12 cellular contexts compared by ENCODE assay signal in the genomic region with DNA sequence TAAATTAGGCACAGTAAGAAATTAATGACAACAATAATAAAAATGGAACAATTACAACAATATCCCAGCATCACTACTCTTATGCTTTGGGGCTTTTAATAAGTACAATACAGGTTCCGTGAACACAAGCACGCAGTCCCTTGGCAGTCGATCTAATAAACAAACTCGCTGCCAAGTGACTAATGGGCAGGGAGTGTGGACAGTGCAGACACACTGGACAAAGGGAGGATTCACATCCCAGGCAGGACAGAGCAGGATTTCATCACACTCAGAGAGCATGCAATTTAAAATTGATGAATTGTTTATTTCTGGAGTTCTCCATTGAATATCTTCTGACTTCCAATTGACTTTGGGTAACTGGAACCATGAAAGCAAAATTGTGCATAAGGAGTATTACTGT.
A peak's percentile ranks its signal among the peaks of the same experiment; 100 is the strongest.
DNase-seq lines count a peak whose midpoint lies in the region; ATAC-seq and TF ChIP-seq lines count a peak whose summit lies in the region.
"Had no signal": no experiment of that assay in that cellular context is flagged by ENCODE, and none has a peak within 500 bp of the region (broad histone marks: within the 10 kb centered on the region; RNA-seq: fewer than 3 reads in every experiment).

No MANE protein-coding gene starts in this region.

- H3K27me3 ChIP-seq in MG63 (no peaks in the 10 kb centered on the region), breast epithelium (no peaks in the 10 kb centered on the region), tibial nerve (peaks cover 0 to 3% of the 10 kb centered on the region in 2 donors)
- H3K27me3 ChIP-seq: stomach had no signal

- intact Hi-C loops in breast epithelium (cut with DNase I; ENCODE audit: low total_unique reads), result loop anchor here (10.0 kb wide), 1 partner anchor 281 kb away; no protein-coding TSS in a partner anchor

- DNase-seq in MG63 (peak; percentile 87), breast epithelium (ENCODE audit: low spot score in 2 of 2) (peak; percentile 71 to 86), iris pigment epithelial cell (ENCODE audit: low read depth) (peak; percentile 91), tibial nerve (ENCODE audit: low spot score in 2 of 2) (peak; percentile 48 to 79), GM20000 (ENCODE audit: low spot score) (no peak), NCI-H510A (lab: John Stamatoyannopoulos, UW) (no peak)
- DNase-seq: left colon; NCI-H1105; SIG-M5; stimulated activated CD4-positive, alpha-beta T cell treated with anti-CD3 and anti-CD28 coated beads, Interleukin-15, amount 100 ng/mL, for 24 hours; stomach had no signal

- TF ChIP-seq CTCF in breast epithelium (IDR thresholded peaks at IDR 0.05) (no peak), tibial nerve (IDR thresholded peaks at IDR 0.05) (no peak), GM20000 (IDR thresholded peaks at IDR 0.05; ENCODE audit: extremely low read depth, missing control alignments) (no peak)

- peaks cover 0 to 6% of the 10 kb centered on the region in 2 donors for H3K4me1 ChIP-seq in breast epithelium
- H3K4me1 ChIP-seq in tibial nerve, result peaks cover 0 to 8% (median 0%) of the 10 kb centered on the region in 4 donors

- ATAC-seq in GM21529 (IDR thresholded peaks at IDR 0.05; ENCODE audit: unreplicated experiment), result no peak
- ATAC-seq: left colon had no signal

- WGBS in tibial nerve, 2 donors, result 40 to 46% methylated on average over 4 of the region's 4 CpGs

- H3K27ac ChIP-seq in breast epithelium, result peak overlapping the region; percentile 45 to 50
- H3K27ac ChIP-seq in tibial nerve, result no peak overlapping the region
- H3K27ac ChIP-seq: stomach had no signal

- H3K4me3 ChIP-seq in MG63 (no peak overlapping the region), breast epithelium (no peak overlapping the region), tibial nerve (no peak overlapping the region)
- H3K4me3 ChIP-seq: stomach had no signal

- no peaks in the 10 kb centered on the region for H3K9me3 ChIP-seq in MG63
- H3K9me3 ChIP-seq in breast epithelium, result no peaks in the 10 kb centered on the region
- no peaks in the 10 kb centered on the region for H3K9me3 ChIP-seq in tibial nerve
- H3K9me3 ChIP-seq: stomach had no signal

- TF ChIP-seq POLR2A in breast epithelium (IDR thresholded peaks at IDR 0.05) (no peak), tibial nerve (IDR thresholded peaks at IDR 0.05) (no peak)

- peak in 1 of 2 donors; percentile 23 for TF ChIP-seq EP300 in tibial nerve (IDR thresholded peaks at IDR 0.05)

- no peaks in the 10 kb centered on the region for H3K36me3 ChIP-seq in MG63
- no peaks in the 10 kb centered on the region for H3K36me3 ChIP-seq in breast epithelium
- no peaks in the 10 kb centered on the region for H3K36me3 ChIP-seq in tibial nerve
- H3K36me3 ChIP-seq: stomach had no signal

Comparison
In these comparisons a context has a peak if more than half of its experiments do, and no peak if none do; other contexts are left out.
1. DNase-seq: peak in MG63 (single experiment), breast epithelium (2 of 2), iris pigment epithelial cell (single experiment) and tibial nerve (2 of 2); none in GM20000 (single experiment) and NCI-H510A (single experiment).
2. H3K27ac ChIP-seq: peak in breast epithelium (2 of 2); none in tibial nerve (0 of 4).